In the genomic region with DNA sequence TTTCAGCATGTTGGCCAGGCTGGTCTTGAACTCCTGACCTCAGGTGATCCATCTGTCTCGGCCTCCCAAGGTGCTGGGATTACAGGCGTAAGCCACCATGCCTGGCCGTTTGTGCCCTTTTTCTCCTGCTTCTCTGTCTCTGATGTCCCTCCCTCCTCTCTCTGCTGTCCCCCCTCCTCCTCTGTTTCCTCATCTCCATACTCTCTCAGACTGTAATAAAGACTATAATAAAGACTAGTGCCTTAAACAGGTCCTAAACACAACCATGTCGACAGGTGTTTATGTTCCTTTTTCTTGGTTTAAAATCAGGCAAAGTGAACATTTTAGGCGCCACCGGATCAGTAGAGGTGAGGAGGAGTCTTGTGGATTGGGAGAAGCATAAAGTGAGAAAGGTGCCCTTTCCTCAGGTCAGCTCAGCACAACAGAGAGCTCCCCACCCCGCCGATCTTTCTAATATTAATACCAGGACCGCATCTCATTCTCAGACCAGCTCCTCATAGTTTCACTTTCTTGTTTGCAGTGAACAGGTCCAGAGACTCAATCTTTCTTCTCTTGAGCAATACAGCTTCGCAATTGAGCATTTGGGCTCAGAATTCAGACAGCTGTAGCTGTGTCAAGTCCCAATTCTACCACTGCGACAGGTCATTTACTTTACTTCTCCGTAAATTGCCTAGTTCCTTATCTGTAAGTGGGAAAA, we compare ENCODE assay signal across 8 cellular contexts. TPM values are rescaled to one million over a fixed set of nuclear protein-coding genes. Genes with fewer than 3 reads are reported as not detected.
A peak's percentile ranks its signal among the peaks of the same experiment; 100 is the strongest.
DNase-seq lines count a peak whose midpoint lies in the region; ATAC-seq and TF ChIP-seq lines count a peak whose summit lies in the region.

No MANE protein-coding gene starts in this region.

- H3K27ac ChIP-seq in CD8-positive, alpha-beta memory T cell (ENCODE audit: low read depth, low read length) = no peak overlapping the region
- no peak overlapping the region for H3K27ac ChIP-seq in colonic mucosa

- H3K9ac ChIP-seq in colonic mucosa (ENCODE audit: low read depth in 2 of 2, low read length in 2 of 2) = peak overlapping the region in 1 of 2 donors; percentile 47

- TF ChIP-seq CTCF in GM20000 (IDR thresholded peaks at IDR 0.05; ENCODE audit: extremely low read depth, missing control alignments) (no peak), colonic mucosa (IDR thresholded peaks at IDR 0.05) (no peak)

- H3K9me3 Mint-ChIP-seq in CD8-positive, alpha-beta memory T cell = no peaks in the 10 kb centered on the region

- H3K36me3 Mint-ChIP-seq in CD8-positive, alpha-beta memory T cell = no peaks in the 10 kb centered on the region

- intact Hi-C loops in colonic mucosa (cut with DNase I) = no loop called here

- no peak overlapping the region for H3K4me3 ChIP-seq in CD8-positive, alpha-beta memory T cell (ENCODE audit: low read length)
- peak overlapping the region; percentile 9 for H3K4me3 ChIP-seq in colonic mucosa

- DNase-seq in CD8-positive, alpha-beta memory T cell = no peak
- DNase-seq in GM20000 (ENCODE audit: low spot score) (peak; percentile 48), colonic mucosa (no peak), NCI-H774 (lab: John Stamatoyannopoulos, UW) (no peak), NCI-H187 treated with DMSO at 0.1 percent for 48 hours (lab: John Stamatoyannopoulos, UW) (no peak), COLO829 (ENCODE audit: low spot score) (no peak), CD1c-positive myeloid dendritic cell (ENCODE audit: extremely low spot score) (no peak)

- no peaks in the 10 kb centered on the region for H3K27me3 ChIP-seq in CD8-positive, alpha-beta memory T cell (ENCODE audit: insufficient read depth, low read length, poor library complexity, severe bottlenecking)
- no peaks in the 10 kb centered on the region for H3K27me3 ChIP-seq in colonic mucosa

- peak overlapping the region in 6 of 7 donors; percentile 33 to 75 (median 67) for H3K4me3 Mint-ChIP-seq in CD8-positive, alpha-beta memory T cell

- CTCF ChIA-PET in CD8-positive, alpha-beta memory T cell (lab: Charles Lee) = no interaction called here

- H3K4me1 Mint-ChIP-seq in CD8-positive, alpha-beta memory T cell = peaks cover 5 to 8% (median 6%) of the 10 kb centered on the region in 3 donors

- POLR2A ChIA-PET in CD8-positive, alpha-beta memory T cell (lab: Charles Lee) = no interaction called here

- H3K4me1 ChIP-seq in CD8-positive, alpha-beta memory T cell (ENCODE audit: insufficient read depth, low read length) = no peaks in the 10 kb centered on the region
- H3K4me1 ChIP-seq in colonic mucosa = no peaks in the 10 kb centered on the region

- no peaks in the 10 kb centered on the region for H3K36me3 ChIP-seq in CD8-positive, alpha-beta memory T cell (ENCODE audit: insufficient read depth, low read length)
- H3K36me3 ChIP-seq in colonic mucosa = no peaks in the 10 kb centered on the region

- peaks cover 10 to 42% of the 10 kb centered on the region in 2 donors for H3K27me3 Mint-ChIP-seq in CD8-positive, alpha-beta memory T cell

- peak overlapping the region in 3 of 8 donors; percentile 23 to 50 (median 33) for H3K27ac Mint-ChIP-seq in CD8-positive, alpha-beta memory T cell

- no peaks in the 10 kb centered on the region for H3K9me3 ChIP-seq in CD8-positive, alpha-beta memory T cell (ENCODE audit: low read length)
- no peaks in the 10 kb centered on the region for H3K9me3 ChIP-seq in colonic mucosa

- peak; percentile 90 for ATAC-seq in HG03457 (IDR thresholded peaks at IDR 0.05; ENCODE audit: unreplicated experiment)

RNA-seq across cellular contexts. Expression of gene TIMM21, which starts 23.7 kb away (rescaled TPM):
- total RNA-seq in CD8-positive, alpha-beta memory T cell = 10 to 100 TPM; 59.4 to 59.8 TPM
- 21.9 TPM for polyA plus RNA-seq in CD8-positive, alpha-beta memory T cell
- 10 to 100 TPM; 29.6 to 45.5 TPM for total RNA-seq in colonic mucosa

RNA-seq across cellular contexts. Expression of gene FBXO15, which starts 24.4 kb away (rescaled TPM):
- total RNA-seq in CD8-positive, alpha-beta memory T cell = under 1 TPM; 0.55 to 0.77 TPM
- 1.3 TPM for polyA plus RNA-seq in CD8-positive, alpha-beta memory T cell
- total RNA-seq in colonic mucosa = not detected
